Comparison of ENCODE assay signal across 19 cellular contexts in genomic region chr17:60695960-60696359, GRCh38.
"Had no signal": no experiment of that assay in that cellular context is flagged by ENCODE, and none has a peak within 500 bp of the region (broad histone marks: within the 10 kb centered on the region; RNA-seq: fewer than 3 reads in every experiment).

No MANE protein-coding gene starts in this region.

- H3K4me3 Mint-ChIP-seq: naive thymus-derived CD4-positive, alpha-beta T cell; stimulated activated naive CD8-positive, alpha-beta T cell treated with anti-CD3 and anti-CD28 coated beads, Interleukin-15, Interleukin-2, amounts not matched to agents 100 ng/mL and 50 ng/mL, for 24 hours had no signal

- H3K27ac Mint-ChIP-seq: naive thymus-derived CD4-positive, alpha-beta T cell; stimulated activated naive CD8-positive, alpha-beta T cell treated with anti-CD3 and anti-CD28 coated beads, Interleukin-15, Interleukin-2, amounts not matched to agents 100 ng/mL and 50 ng/mL, for 24 hours had no signal

- DNase-seq: activated CD4-positive, alpha-beta T cell treated with anti-CD3 and anti-CD28 coated beads, Interleukin-2, amount 50 U/mL, for 1 hour; activated naive CD4-positive, alpha-beta T cell treated with Interleukin-2 at 50 U/mL for 16 hours; aorta; dorsolateral prefrontal cortex; heart right ventricle; islet precursor cell; left lung; naive thymus-derived CD4-positive, alpha-beta T cell; pancreas; spleen; upper lobe of left lung had no signal

- H3K4me1 ChIP-seq: breast epithelium, esophagus muscularis mucosa, heart right ventricle, left lung, pancreas, spleen, suprapubic skin, upper lobe of left lung had no signal

- FAIRE-seq: endometrium, frontal cortex, pancreas had no signal

- H3K27ac ChIP-seq: breast epithelium, dorsolateral prefrontal cortex, esophagus muscularis mucosa, heart right ventricle, left lung, pancreas, spleen, suprapubic skin, upper lobe of left lung had no signal

- H3K36me3 ChIP-seq: breast epithelium, pancreas had no signal

- H3K27me3 ChIP-seq: breast epithelium, dorsolateral prefrontal cortex, esophagus muscularis mucosa, heart right ventricle, left lung, pancreas, spleen, suprapubic skin, upper lobe of left lung had no signal

- ATAC-seq: activated CD4-positive, CD25-positive, alpha-beta regulatory T cell treated with anti-CD3 and anti-CD28 coated beads, Interleukin-2, amount 50 U/mL, for 24 hours; heart right ventricle; left lung; naive thymus-derived CD4-positive, alpha-beta T cell; pancreas; sciatic nerve had no signal

- H3K9me3 ChIP-seq: breast epithelium, esophagus muscularis mucosa, heart right ventricle, left lung, pancreas, spleen, suprapubic skin, upper lobe of left lung had no signal

- H3K4me3 ChIP-seq: breast epithelium, dorsolateral prefrontal cortex, esophagus muscularis mucosa, heart right ventricle, left lung, pancreas, spleen, suprapubic skin, upper lobe of left lung had no signal

- H3K27me3 Mint-ChIP-seq: naive thymus-derived CD4-positive, alpha-beta T cell; stimulated activated naive CD8-positive, alpha-beta T cell treated with anti-CD3 and anti-CD28 coated beads, Interleukin-15, Interleukin-2, amounts not matched to agents 100 ng/mL and 50 ng/mL, for 24 hours had no signal
